16 cellular contexts compared by ENCODE assay signal in genomic region chr17:50352072-50352692, GRCh38. TPM values are rescaled to one million over a fixed set of nuclear protein-coding genes. Genes with fewer than 3 reads are reported as not detected.
DNase-seq lines count a peak whose midpoint lies in the region; ATAC-seq and TF ChIP-seq lines count a peak whose summit lies in the region.
"Had no signal": no experiment of that assay in that cellular context is flagged by ENCODE, and none has a peak within 500 bp of the region (broad histone marks: within the 10 kb centered on the region; RNA-seq: fewer than 3 reads in every experiment).

No MANE protein-coding gene starts in this region.

- H3K4me3 Mint-ChIP-seq in MCF 10A (ENCODE audit: unreplicated experiment) = no peak overlapping the region
- H3K4me3 Mint-ChIP-seq: activated naive CD4-positive, alpha-beta T cell treated with anti-CD3 and anti-CD28 coated beads for 36 hours; memory B cell had no signal

- peaks cover 22% of the 10 kb centered on the region for H3K4me1 Mint-ChIP-seq in MCF 10A (ENCODE audit: insufficient read depth, unreplicated experiment)

- H3K27ac ChIP-seq in breast epithelium (peak overlapping the region in 1 of 2 donors; percentile 25), right cardiac atrium (ENCODE audit: low read length) (no peak overlapping the region), testis (no peak overlapping the region)
- H3K27ac ChIP-seq: dorsolateral prefrontal cortex, esophagus muscularis mucosa had no signal

- CTCF ChIA-PET in MCF 10A (lab: Yijun Ruan, JAX) = interaction anchor here (0.6 to 2.4 kb wide), 3 partner anchors 10 to 183 kb away, joined by 3 to 13 read pairs (median 3); partner anchors contain the start of gene LRRC59

- H3K4me1 ChIP-seq in breast epithelium (no peaks in the 10 kb centered on the region), right cardiac atrium (ENCODE audit: control insufficient read depth, insufficient read depth, low read length) (peaks cover 5% of the 10 kb centered on the region), testis (peaks cover 15% of the 10 kb centered on the region)

- H3K27me3 Mint-ChIP-seq in MCF 10A (ENCODE audit: insufficient read depth, unreplicated experiment) = no peaks in the 10 kb centered on the region
- H3K27me3 Mint-ChIP-seq: memory B cell had no signal

- TF ChIP-seq POLR2A in breast epithelium (IDR thresholded peaks at IDR 0.05) (no peak), testis (IDR thresholded peaks at IDR 0.05) (no peak)

- no TSS peak for BruUV-seq in MCF 10A (replicated peaks; lab: Mats Ljungman, UMichigan)

- no peaks in the 10 kb centered on the region for H3K27me3 ChIP-seq in breast epithelium
- H3K27me3 ChIP-seq in right cardiac atrium (ENCODE audit: control insufficient read depth, insufficient read depth) = no peaks in the 10 kb centered on the region
- no peaks in the 10 kb centered on the region for H3K27me3 ChIP-seq in testis
- H3K27me3 ChIP-seq: dorsolateral prefrontal cortex, esophagus muscularis mucosa had no signal

- peaks cover 5% of the 10 kb centered on the region for H3K36me3 ChIP-seq in breast epithelium
- no peaks in the 10 kb centered on the region for H3K36me3 ChIP-seq in testis (ENCODE audit: low read depth, missing control alignments)

- intact Hi-C loops in MCF 10A (cut with micrococcal nuclease) (no loop called here), breast epithelium (cut with DNase I; ENCODE audit: low total_unique reads) (no loop called here), right cardiac atrium (cut with DNase I) (no loop called here), testis (cut with DNase I; ENCODE audit: low total_unique reads) (no loop called here)

- WGBS in right cardiac atrium = 79% methylated on average over 6 of the region's 6 CpGs
- WGBS in testis, 2 donors = 70 to 73% methylated on average over 6 of the region's 6 CpGs

- DNase-seq in MCF 10A (ENCODE audit: unreplicated experiment) (no peak), breast epithelium (ENCODE audit: low spot score in 2 of 2) (no peak), NCI-H446 treated with DMSO at 0.1 percent for 48 hours (lab: John Stamatoyannopoulos, UW) (peak; percentile 19), right cardiac atrium (peak in 2 of 3 donors; percentile 75 to 81), testis (peak; percentile 52), Kasumi-1 (lab: John Stamatoyannopoulos, UW) (no peak), HPDE6-E6E7 (ENCODE audit: extremely low spot score) (no peak)
- DNase-seq: activated CD4-positive, alpha-beta T cell treated with anti-CD3 and anti-CD28 coated beads, Interleukin-2, amount 50 U/mL, for 48 hours; activated naive CD4-positive, alpha-beta T cell treated with anti-CD3 and anti-CD28 coated beads for 36 hours; Calu3; NCI-H2029 treated with DMSO at 0.1 percent for 48 hours; NCI-H526 had no signal

- H3K36me3 Mint-ChIP-seq in MCF 10A (ENCODE audit: insufficient read depth, unreplicated experiment) = peaks cover 13% of the 10 kb centered on the region

- H3K27ac Mint-ChIP-seq in MCF 10A (ENCODE audit: low read depth, unreplicated experiment) = peak overlapping the region; percentile 25
- H3K27ac Mint-ChIP-seq: memory B cell had no signal

- H3K9me3 Mint-ChIP-seq in MCF 10A (ENCODE audit: unreplicated experiment) = no peaks in the 10 kb centered on the region
- H3K9me3 Mint-ChIP-seq: activated naive CD4-positive, alpha-beta T cell treated with anti-CD3 and anti-CD28 coated beads for 36 hours; memory B cell had no signal

- H3K4me3 ChIP-seq in breast epithelium = no peak overlapping the region
- H3K4me3 ChIP-seq in right cardiac atrium (ENCODE audit: low read length) = no peak overlapping the region
- H3K4me3 ChIP-seq in testis = no peak overlapping the region
- H3K4me3 ChIP-seq: dorsolateral prefrontal cortex, esophagus muscularis mucosa had no signal

- TF ChIP-seq CTCF in MCF 10A (IDR thresholded peaks at IDR 0.05; ENCODE audit: unreplicated experiment) = no peak
- TF ChIP-seq CTCF in breast epithelium (IDR thresholded peaks at IDR 0.05) = no peak
- TF ChIP-seq CTCF in testis (IDR thresholded peaks at IDR 0.05) = no peak

- ATAC-seq in right cardiac atrium (peak in 1 of 2 donors; percentile 17), HG02759 (IDR thresholded peaks at IDR 0.05; ENCODE audit: unreplicated experiment) (no peak)

- H3K9me3 ChIP-seq in breast epithelium = no peaks in the 10 kb centered on the region
- H3K9me3 ChIP-seq in right cardiac atrium (ENCODE audit: control insufficient read depth, low read length) = no peaks in the 10 kb centered on the region
- H3K9me3 ChIP-seq in testis = no peaks in the 10 kb centered on the region
- H3K9me3 ChIP-seq: esophagus muscularis mucosa had no signal

- POLR2A ChIA-PET in MCF 10A (lab: Yijun Ruan, JAX) = interaction anchor here (0.6 to 1.9 kb wide), 3 partner anchors 10 to 367 kb away, joined by 3 to 7 read pairs (median 4); partner anchors contain the start of gene LUC7L3

RNA-seq across cellular contexts. Expression of gene XYLT2, which starts 6.3 kb away (rescaled TPM):
- total RNA-seq in MCF 10A (2022) = 9.6 and 14.0 TPM in 2 replicates
- total RNA-seq in breast epithelium = 10 to 100 TPM; 13.6 to 27.5 (median 24.4) TPM
- 10 to 100 TPM; 15.8 to 19.1 (median 18.3) TPM for total RNA-seq in right cardiac atrium
- polyA plus RNA-seq in right cardiac atrium = 13.2 TPM
- total RNA-seq in testis = 10 to 100 TPM; 37.6 to 47.4 TPM
- 44.1 TPM for polyA plus RNA-seq in testis (ENCODE audit: insufficient read depth, low read depth, low replicate concordance)

RNA-seq across cellular contexts. Expression of gene MRPL27, which starts 20.8 kb away (rescaled TPM):
- 57.2 and 71.5 TPM in 2 replicates for total RNA-seq in MCF 10A (2022)
- 10 to 100 TPM; 46.0 to 64.9 (median 49.1) TPM for total RNA-seq in breast epithelium
- total RNA-seq in right cardiac atrium = 10 to 100 TPM; 74.4 to 93.0 (median 82.0) TPM
- polyA plus RNA-seq in right cardiac atrium = 194 TPM
- total RNA-seq in testis = 10 to 100 TPM; 54.5 to 69.1 TPM
- 65.1 TPM for polyA plus RNA-seq in testis (ENCODE audit: insufficient read depth, low read depth, low replicate concordance)

RNA-seq across cellular contexts. Expression of gene EME1, which starts 20.8 kb away (rescaled TPM):
- total RNA-seq in MCF 10A (2022) (6.0 and 6.7 TPM in 2 replicates), breast epithelium (1 to 10 TPM in 1 of 3 donors, under 1 TPM in 2; 0.29 to 2.0 (median 0.64) TPM), right cardiac atrium (under 1 TPM in 2 of 4 donors, not detected in 2; 0.46 to 0.59 TPM), testis (10 to 100 TPM; 15.6 to 19.3 TPM)
- polyA plus RNA-seq in right cardiac atrium (0.36 TPM), testis (ENCODE audit: insufficient read depth, low read depth, low replicate concordance) (22.8 TPM)
- total RNA-seq: esophagus muscularis mucosa had no signal

RNA-seq across cellular contexts. Expression of gene LRRC59, which starts 45.1 kb away (rescaled TPM):
- total RNA-seq in MCF 10A (2022) (306 and 344 TPM in 2 replicates), breast epithelium (10 to 100 TPM; 42.1 to 72.8 (median 54.0) TPM), right cardiac atrium (10 to 100 TPM; 22.9 to 62.0 (median 33.3) TPM), testis (10 to 100 TPM; 56.0 to 62.2 TPM)
- polyA plus RNA-seq in right cardiac atrium (22.0 TPM), testis (ENCODE audit: insufficient read depth, low read depth, low replicate concordance) (74.4 TPM)

Comparison
In these comparisons a context has a peak if more than half of its experiments do, and no peak if none do; other contexts are left out.
1. DNase-seq: peak in NCI-H446 treated with DMSO at 0.1 percent for 48 hours (single experiment), right cardiac atrium (2 of 3) and testis (single experiment); none in MCF 10A (single experiment), breast epithelium (0 of 2), Kasumi-1 (0 of 2) and HPDE6-E6E7 (single experiment).